In the genomic region with DNA sequence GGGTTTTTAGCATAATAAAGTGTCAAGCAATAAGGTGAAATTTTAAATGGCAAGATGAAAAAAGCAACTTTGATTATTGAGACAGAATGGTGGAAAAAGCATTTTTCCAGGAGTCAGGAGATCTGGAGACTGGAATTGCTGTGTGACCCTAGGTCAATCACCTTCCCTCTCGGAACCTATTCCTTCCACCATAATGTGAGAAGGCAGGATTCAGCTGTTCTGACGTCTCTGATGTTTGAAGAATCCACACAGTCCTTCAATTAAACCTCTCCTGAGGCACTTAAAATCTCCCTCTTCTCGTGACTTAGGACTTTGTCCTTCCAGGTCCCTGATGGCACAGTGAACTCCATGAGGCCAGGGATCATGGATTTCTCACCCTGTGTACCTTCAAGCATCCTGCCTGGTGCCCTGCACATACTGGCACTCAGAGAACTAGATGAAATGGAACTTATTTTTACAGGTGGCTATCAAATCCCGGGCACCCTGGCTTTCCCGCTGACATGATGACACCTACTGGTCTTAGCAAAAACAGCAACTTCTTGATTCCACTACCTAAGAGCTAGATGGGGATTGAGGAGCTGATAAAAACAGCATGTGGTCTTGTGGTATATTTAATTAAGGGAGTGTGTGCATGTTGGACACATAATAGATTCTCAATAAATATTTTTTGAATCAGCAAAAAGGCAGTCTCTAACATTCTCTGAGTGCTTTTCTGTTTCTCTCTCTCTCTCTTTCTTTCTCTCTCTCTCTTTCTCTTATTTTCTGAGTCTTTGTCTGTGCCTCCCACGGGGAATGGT, we compare ENCODE assay signal across 8 cellular contexts. TPM values are rescaled to one million over a fixed set of nuclear protein-coding genes. Genes with fewer than 3 reads are reported as not detected.
DNase-seq lines count a peak whose midpoint lies in the region; ATAC-seq, FAIRE-seq and TF ChIP-seq lines count a peak whose summit lies in the region.

No MANE protein-coding gene starts in this region.

- H3K4me1 ChIP-seq in lower lobe of right lung: peaks cover 19% of the 10 kb centered on the region

- no peak overlapping the region for H3K4me3 ChIP-seq in lower lobe of right lung

- no peaks in the 10 kb centered on the region for H3K36me3 ChIP-seq in lower lobe of right lung

- TF ChIP-seq CTCF in AG09319 (IDR thresholded peaks at IDR 0.05; ENCODE audit: low read depth, low read length) (peak; percentile 80), VCaP (conservative IDR thresholded peaks at IDR 0.05) (peak; percentile 86), lower lobe of right lung (IDR thresholded peaks at IDR 0.05) (peak; percentile 71)

- FAIRE-seq in GM18507 (lab: Jason Lieb, UNC): peak; percentile 87

- peak; percentile 37 to 72 for ATAC-seq in lower lobe of right lung
- ATAC-seq in HG03571 (IDR thresholded peaks at IDR 0.05; ENCODE audit: unreplicated experiment): no peak

- intact Hi-C loops in lower lobe of right lung (cut with DNase I): no loop called here

- peaks cover 3% of the 10 kb centered on the region for H3K27me3 ChIP-seq in lower lobe of right lung (ENCODE audit: low read depth)

- DNase-seq in AG09319 (ENCODE audit: extremely low read depth, low read depth) (peak; percentile 35), GM18507 (ENCODE audit: extremely low spot score, insufficient read length, low read depth) (no peak), NCI-H2171 (lab: John Stamatoyannopoulos, UW) (peak; percentile 73), dermis blood vessel endothelial cell (peak; percentile 84), lower lobe of right lung (no peak)
- DNase-seq in stimulated activated naive CD4-positive, alpha-beta T cell (lab: John Stamatoyannopoulos, UW): peak in 4 of 6 experiments; percentile 5 to 55 (median 24)

- H3K9me3 ChIP-seq in lower lobe of right lung: no peaks in the 10 kb centered on the region

- no peak overlapping the region for H3K27ac ChIP-seq in VCaP
- H3K27ac ChIP-seq in lower lobe of right lung: no peak overlapping the region

RNA-seq across cellular contexts. Expression of a gene that starts 2.3 kb away (rescaled TPM):
- total RNA-seq in dermis blood vessel endothelial cell (not detected in 2 replicates), lower lobe of right lung (not detected)

Comparison
In these comparisons a context has a peak if more than half of its experiments do, and no peak if none do; other contexts are left out.
1. DNase-seq: peak in AG09319 (single experiment), NCI-H2171 (single experiment), dermis blood vessel endothelial cell (single experiment) and stimulated activated naive CD4-positive, alpha-beta T cell (4 of 6); none in GM18507 (single experiment) and lower lobe of right lung (single experiment).
2. Peak in every context shown above with its lines, with median percentiles within 50 percentile points of each other: CTCF ChIP-seq.